In the genomic region with DNA sequence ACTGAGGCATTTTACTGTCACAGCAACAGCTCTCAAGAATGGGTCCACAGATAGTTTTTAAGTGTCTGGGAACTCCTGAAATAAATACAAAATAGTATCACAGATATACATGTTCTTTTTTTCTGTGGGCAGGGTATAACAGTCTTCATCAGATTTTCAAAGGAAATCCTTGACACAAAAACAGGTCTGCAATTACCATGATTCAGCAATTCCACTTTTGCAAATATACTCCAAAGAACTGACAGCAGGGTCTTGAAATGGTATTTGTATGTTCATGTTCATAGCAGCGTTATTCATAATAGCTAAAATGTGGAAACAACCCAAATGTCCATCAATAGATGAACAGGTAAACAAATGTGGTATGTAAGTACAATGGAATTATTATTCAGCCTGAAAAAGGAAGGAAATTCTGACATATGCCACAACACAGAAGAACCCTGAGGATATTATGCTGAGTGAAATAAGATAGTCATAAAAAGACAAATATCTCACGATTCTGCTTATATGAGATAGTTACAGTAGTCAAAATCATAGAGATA, we compare ENCODE assay signal across 1 cellular context.
TF ChIP-seq lines count a peak whose summit lies in the region.

No MANE protein-coding gene starts in this region.

TF ChIP-seq in GM23338, 12 proteins besides CTCF, POLR2A, EP300 and RAD21 (continued from another document):
- TF ChIP-seq, protein P1, sequence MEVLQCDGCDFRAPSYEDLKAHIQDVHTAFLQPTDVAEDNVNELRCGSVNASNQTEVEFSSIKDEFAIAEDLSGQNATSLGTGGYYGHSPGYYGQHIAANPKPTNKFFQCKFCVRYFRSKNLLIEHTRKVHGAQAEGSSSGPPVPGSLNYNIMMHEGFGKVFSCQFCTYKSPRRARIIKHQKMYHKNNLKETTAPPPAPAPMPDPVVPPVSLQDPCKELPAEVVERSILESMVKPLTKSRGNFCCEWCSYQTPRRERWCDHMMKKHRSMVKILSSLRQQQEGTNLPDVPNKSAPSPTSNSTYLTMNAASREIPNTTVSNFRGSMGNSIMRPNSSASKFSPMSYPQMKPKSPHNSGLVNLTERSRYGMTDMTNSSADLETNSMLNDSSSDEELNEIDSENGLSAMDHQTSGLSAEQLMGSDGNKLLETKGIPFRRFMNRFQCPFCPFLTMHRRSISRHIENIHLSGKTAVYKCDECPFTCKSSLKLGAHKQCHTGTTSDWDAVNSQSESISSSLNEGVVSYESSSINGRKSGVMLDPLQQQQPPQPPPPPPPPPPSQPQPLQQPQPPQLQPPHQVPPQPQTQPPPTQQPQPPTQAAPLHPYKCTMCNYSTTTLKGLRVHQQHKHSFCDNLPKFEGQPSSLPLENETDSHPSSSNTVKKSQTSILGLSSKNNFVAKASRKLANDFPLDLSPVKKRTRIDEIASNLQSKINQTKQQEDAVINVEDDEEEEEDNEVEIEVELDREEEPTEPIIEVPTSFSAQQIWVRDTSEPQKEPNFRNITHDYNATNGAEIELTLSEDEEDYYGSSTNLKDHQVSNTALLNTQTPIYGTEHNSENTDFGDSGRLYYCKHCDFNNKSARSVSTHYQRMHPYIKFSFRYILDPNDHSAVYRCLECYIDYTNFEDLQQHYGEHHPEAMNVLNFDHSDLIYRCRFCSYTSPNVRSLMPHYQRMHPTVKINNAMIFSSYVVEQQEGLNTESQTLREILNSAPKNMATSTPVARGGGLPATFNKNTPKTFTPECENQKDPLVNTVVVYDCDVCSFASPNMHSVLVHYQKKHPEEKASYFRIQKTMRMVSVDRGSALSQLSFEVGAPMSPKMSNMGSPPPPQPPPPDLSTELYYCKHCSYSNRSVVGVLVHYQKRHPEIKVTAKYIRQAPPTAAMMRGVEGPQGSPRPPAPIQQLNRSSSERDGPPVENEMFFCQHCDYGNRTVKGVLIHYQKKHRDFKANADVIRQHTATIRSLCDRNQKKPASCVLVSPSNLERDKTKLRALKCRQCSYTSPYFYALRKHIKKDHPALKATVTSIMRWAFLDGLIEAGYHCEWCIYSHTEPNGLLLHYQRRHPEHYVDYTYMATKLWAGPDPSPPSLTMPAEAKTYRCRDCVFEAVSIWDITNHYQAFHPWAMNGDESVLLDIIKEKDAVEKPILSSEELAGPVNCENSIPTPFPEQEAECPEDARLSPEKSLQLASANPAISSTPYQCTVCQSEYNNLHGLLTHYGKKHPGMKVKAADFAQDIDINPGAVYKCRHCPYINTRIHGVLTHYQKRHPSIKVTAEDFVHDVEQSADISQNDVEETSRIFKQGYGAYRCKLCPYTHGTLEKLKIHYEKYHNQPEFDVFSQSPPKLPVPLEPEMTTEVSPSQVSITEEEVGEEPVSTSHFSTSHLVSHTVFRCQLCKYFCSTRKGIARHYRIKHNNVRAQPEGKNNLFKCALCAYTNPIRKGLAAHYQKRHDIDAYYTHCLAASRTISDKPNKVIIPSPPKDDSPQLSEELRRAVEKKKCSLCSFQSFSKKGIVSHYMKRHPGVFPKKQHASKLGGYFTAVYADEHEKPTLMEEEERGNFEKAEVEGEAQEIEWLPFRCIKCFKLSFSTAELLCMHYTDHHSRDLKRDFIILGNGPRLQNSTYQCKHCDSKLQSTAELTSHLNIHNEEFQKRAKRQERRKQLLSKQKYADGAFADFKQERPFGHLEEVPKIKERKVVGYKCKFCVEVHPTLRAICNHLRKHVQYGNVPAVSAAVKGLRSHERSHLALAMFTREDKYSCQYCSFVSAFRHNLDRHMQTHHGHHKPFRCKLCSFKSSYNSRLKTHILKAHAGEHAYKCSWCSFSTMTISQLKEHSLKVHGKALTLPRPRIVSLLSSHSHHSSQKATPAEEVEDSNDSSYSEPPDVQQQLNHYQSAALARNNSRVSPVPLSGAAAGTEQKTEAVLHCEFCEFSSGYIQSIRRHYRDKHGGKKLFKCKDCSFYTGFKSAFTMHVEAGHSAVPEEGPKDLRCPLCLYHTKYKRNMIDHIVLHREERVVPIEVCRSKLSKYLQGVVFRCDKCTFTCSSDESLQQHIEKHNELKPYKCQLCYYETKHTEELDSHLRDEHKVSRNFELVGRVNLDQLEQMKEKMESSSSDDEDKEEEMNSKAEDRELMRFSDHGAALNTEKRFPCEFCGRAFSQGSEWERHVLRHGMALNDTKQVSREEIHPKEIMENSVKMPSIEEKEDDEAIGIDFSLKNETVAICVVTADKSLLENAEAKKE (CRISPR knock-in tag; IDR thresholded peaks at IDR 0.05) = no peak
- no peak for TF ChIP-seq POLR2AphosphoS5 (IDR thresholded peaks at IDR 0.05; ENCODE audit: low read depth)
- no peak for TF ChIP-seq JUNB (IDR thresholded peaks at IDR 0.05; ENCODE audit: unreplicated experiment)
- no peak for TF ChIP-seq ZNF331 (CRISPR knock-in tag; IDR thresholded peaks at IDR 0.05; ENCODE audit: low read depth)
- no peak for TF ChIP-seq ZNF114 (CRISPR knock-in tag; IDR thresholded peaks at IDR 0.05)
- TF ChIP-seq, protein P2, sequence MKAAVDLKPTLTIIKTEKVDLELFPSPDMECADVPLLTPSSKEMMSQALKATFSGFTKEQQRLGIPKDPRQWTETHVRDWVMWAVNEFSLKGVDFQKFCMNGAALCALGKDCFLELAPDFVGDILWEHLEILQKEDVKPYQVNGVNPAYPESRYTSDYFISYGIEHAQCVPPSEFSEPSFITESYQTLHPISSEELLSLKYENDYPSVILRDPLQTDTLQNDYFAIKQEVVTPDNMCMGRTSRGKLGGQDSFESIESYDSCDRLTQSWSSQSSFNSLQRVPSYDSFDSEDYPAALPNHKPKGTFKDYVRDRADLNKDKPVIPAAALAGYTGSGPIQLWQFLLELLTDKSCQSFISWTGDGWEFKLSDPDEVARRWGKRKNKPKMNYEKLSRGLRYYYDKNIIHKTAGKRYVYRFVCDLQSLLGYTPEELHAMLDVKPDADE (IDR thresholded peaks at IDR 0.05) = no peak
- TF ChIP-seq, protein P3, sequence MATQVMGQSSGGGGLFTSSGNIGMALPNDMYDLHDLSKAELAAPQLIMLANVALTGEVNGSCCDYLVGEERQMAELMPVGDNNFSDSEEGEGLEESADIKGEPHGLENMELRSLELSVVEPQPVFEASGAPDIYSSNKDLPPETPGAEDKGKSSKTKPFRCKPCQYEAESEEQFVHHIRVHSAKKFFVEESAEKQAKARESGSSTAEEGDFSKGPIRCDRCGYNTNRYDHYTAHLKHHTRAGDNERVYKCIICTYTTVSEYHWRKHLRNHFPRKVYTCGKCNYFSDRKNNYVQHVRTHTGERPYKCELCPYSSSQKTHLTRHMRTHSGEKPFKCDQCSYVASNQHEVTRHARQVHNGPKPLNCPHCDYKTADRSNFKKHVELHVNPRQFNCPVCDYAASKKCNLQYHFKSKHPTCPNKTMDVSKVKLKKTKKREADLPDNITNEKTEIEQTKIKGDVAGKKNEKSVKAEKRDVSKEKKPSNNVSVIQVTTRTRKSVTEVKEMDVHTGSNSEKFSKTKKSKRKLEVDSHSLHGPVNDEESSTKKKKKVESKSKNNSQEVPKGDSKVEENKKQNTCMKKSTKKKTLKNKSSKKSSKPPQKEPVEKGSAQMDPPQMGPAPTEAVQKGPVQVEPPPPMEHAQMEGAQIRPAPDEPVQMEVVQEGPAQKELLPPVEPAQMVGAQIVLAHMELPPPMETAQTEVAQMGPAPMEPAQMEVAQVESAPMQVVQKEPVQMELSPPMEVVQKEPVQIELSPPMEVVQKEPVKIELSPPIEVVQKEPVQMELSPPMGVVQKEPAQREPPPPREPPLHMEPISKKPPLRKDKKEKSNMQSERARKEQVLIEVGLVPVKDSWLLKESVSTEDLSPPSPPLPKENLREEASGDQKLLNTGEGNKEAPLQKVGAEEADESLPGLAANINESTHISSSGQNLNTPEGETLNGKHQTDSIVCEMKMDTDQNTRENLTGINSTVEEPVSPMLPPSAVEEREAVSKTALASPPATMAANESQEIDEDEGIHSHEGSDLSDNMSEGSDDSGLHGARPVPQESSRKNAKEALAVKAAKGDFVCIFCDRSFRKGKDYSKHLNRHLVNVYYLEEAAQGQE (IDR thresholded peaks at IDR 0.05; ENCODE audit: unreplicated experiment) = no peak
- no peak for TF ChIP-seq CREB1 (CRISPR knock-in tag; IDR thresholded peaks at IDR 0.05; ENCODE audit: low read depth)
